Comparison of ENCODE assay signal across 8 cellular contexts in the genomic region with DNA sequence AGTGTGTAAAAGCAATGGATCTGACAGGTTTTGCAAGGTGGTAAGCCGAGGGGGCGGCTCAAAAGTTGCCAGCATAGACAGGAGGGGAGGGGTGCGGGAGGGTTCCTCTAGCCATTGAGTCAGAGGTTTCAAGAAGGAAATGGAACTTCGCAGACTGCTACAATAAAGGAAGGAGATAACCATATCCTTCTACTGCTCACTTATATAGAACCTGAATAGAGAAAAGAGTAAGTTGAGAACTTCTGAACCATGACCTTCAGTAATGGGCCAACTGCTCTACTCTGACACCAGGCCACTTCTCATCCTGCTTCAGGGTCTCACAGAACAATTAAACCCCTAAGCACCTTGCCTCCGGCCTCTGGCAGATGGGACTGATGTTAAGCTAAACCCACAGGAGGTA. TPM values are rescaled to one million over a fixed set of nuclear protein-coding genes. Genes with fewer than 3 reads are reported as not detected.
DNase-seq lines count a peak whose midpoint lies in the region; ATAC-seq and TF ChIP-seq lines count a peak whose summit lies in the region.

No MANE protein-coding gene starts in this region.

- ATAC-seq in GM18868 (IDR thresholded peaks at IDR 0.05; ENCODE audit: unreplicated experiment) (peak; percentile 67), HG02588 (IDR thresholded peaks at IDR 0.05; ENCODE audit: unreplicated experiment) (peak; percentile 58)

- peak; percentile 68 for DNase-seq in NOMO-1 treated with DMSO at 0.1 percent for 48 hours (lab: John Stamatoyannopoulos, UW; ENCODE audit: unreplicated experiment)
- DNase-seq in pons (ENCODE audit: low spot score), result peak; percentile 42
- no peak for DNase-seq in coronary artery (ENCODE audit: low spot score)
- DNase-seq in DMS79 treated with DMSO at 0.1 percent for 48 hours (lab: John Stamatoyannopoulos, UW), result no peak
- no peak for DNase-seq in cerebellum (ENCODE audit: low spot score)
- no peak for DNase-seq in UCSD-AML1 (lab: John Stamatoyannopoulos, UW; ENCODE audit: unreplicated experiment)

- no peak overlapping the region for H3K27ac ChIP-seq in coronary artery

- TF ChIP-seq CTCF in coronary artery (IDR thresholded peaks at IDR 0.05), result no peak

- H3K4me3 ChIP-seq in coronary artery, result no peak overlapping the region

RNA-seq across cellular contexts. Expression of gene BCAR3, which starts 26.3 kb away (rescaled TPM):
- 8.5 TPM for total RNA-seq in cerebellum

Comparison
In these comparisons a context has a peak if more than half of its experiments do, and no peak if none do; other contexts are left out.
1. DNase-seq: peak in NOMO-1 treated with DMSO at 0.1 percent for 48 hours (single experiment) and pons (single experiment); none in coronary artery (single experiment), DMS79 treated with DMSO at 0.1 percent for 48 hours (single experiment), cerebellum (single experiment) and UCSD-AML1 (single experiment).